12 cellular contexts compared by ENCODE assay signal in genomic region chr2:187566712-187567111, GRCh38. TPM values are rescaled to one million over a fixed set of nuclear protein-coding genes. Genes with fewer than 3 reads are reported as not detected.
"Had no signal": no experiment of that assay in that cellular context is flagged by ENCODE, and none has a peak within 500 bp of the region (broad histone marks: within the 10 kb centered on the region; RNA-seq: fewer than 3 reads in every experiment).

No MANE protein-coding gene starts in this region.

- H3K27ac ChIP-seq: gastrocnemius medialis, transverse colon had no signal

- H3K4me3 ChIP-seq: gastrocnemius medialis, transverse colon had no signal

- ATAC-seq: activated CD8-positive, alpha-beta T cell treated with anti-CD3 and anti-CD28 coated beads for 36 hours; activated T-cell treated with anti-CD3 and anti-CD28 coated beads, Interleukin-2, amount 50 U/mL, for 72 hours; gastrocnemius medialis; stimulated activated naive B cell treated with anti-CD40 and anti-IgM and Interleukin-4, amounts not matched to agents 10 μg/mL and 1 μg/mL and 100 μg/mL, for 72 hours had no signal

- DNase-seq: activated CD4-positive, alpha-beta T cell treated with anti-CD3 and anti-CD28 coated beads for 4 hours; activated CD8-positive, alpha-beta memory T cell treated with anti-CD3 and anti-CD28 coated beads, Interleukin-2, amount 50 U/mL, for 4 hours; activated CD8-positive, alpha-beta T cell treated with anti-CD3 and anti-CD28 coated beads for 36 hours; activated gamma-delta T cell treated with Interleukin-2 at 50 U/mL for 16 hours; activated naive CD8-positive, alpha-beta T cell treated with anti-CD3 and anti-CD28 coated beads, Interleukin-2, amount 10 ng/mL, durations not matched to agents 7 days and 5 days; activated T-cell treated with anti-CD3 and anti-CD28 coated beads, Interleukin-2, amount 50 U/mL, for 72 hours; anterior cingulate cortex; gastrocnemius medialis; naive B cell; posterior cingulate gyrus; stimulated activated naive B cell treated with anti-CD40 and anti-IgM and Interleukin-4, amounts not matched to agents 10 μg/mL and 1 μg/mL and 100 μg/mL, for 72 hours; transverse colon had no signal

- H3K27me3 ChIP-seq: gastrocnemius medialis, transverse colon had no signal

- H3K9me3 ChIP-seq: gastrocnemius medialis, transverse colon had no signal

- H3K4me1 ChIP-seq: gastrocnemius medialis had no signal

- H3K36me3 ChIP-seq: gastrocnemius medialis, transverse colon had no signal

RNA-seq across cellular contexts. Expression of gene TFPI, which starts 12.5 kb away (rescaled TPM):
- total RNA-seq: activated CD8-positive, alpha-beta T cell treated with anti-CD3 and anti-CD28 coated beads for 36 hours had no signal
